Comparison of ENCODE assay signal across 8 cellular contexts in genomic region chr10:114525368-114525949, GRCh38.
DNase-seq lines count a peak whose midpoint lies in the region; ATAC-seq, FAIRE-seq and TF ChIP-seq lines count a peak whose summit lies in the region.

No MANE protein-coding gene starts in this region.

- H3K4me3 ChIP-seq in HAP-1, result peak overlapping the region; percentile 33
- H3K4me3 ChIP-seq in SJCRH30, result peak overlapping the region; percentile 46
- peak overlapping the region; percentile 55 for H3K4me3 ChIP-seq in fibroblast of pulmonary artery (replicated peaks; ENCODE audit: low read depth, low read length)

- FAIRE-seq in HTR-8/SVneo (lab: Jason Lieb, UNC), result no peak

- H3K4me1 ChIP-seq in HAP-1 (peaks cover 26% of the 10 kb centered on the region), SJCRH30 (peaks cover 28% of the 10 kb centered on the region)

- ATAC-seq in sciatic nerve, result peak; percentile 57

- H3K27me3 ChIP-seq in HAP-1 (ENCODE audit: low read depth), result no peaks in the 10 kb centered on the region
- no peaks in the 10 kb centered on the region for H3K27me3 ChIP-seq in SJCRH30

- in situ Hi-C loops in HAP-1 (cut with MboI; ENCODE audit: low sequenced_read_pairs), result no loop called here

- H3K9me3 ChIP-seq in HAP-1, result no peaks in the 10 kb centered on the region
- no peaks in the 10 kb centered on the region for H3K9me3 ChIP-seq in SJCRH30 (replicated peaks)

- DNase-seq in HAP-1 (ENCODE audit: low spot score in 2 of 2), result peak; percentile 28 to 56
- DNase-seq in SJCRH30, result peak in 1 of 2 experiments; percentile 55
- peak; percentile 43 for DNase-seq in fibroblast of pulmonary artery (ENCODE audit: low read depth)
- DNase-seq in sciatic nerve (ENCODE audit: low spot score), result no peak
- DNase-seq in AML-193 (lab: John Stamatoyannopoulos, UW), result no peak
- DNase-seq in NOMO-1 treated with dmso at 0.1 percent for 144 hours (lab: John Stamatoyannopoulos, UW; ENCODE audit: unreplicated experiment), result no peak
- no peak for DNase-seq in HTR-8/SVneo (ENCODE audit: insufficient read length, low spot score)
- no peak for DNase-seq in NCI-H2171 treated with DMSO at 0.1 percent for 48 hours (lab: John Stamatoyannopoulos, UW)

- H3K36me3 ChIP-seq in HAP-1 (replicated peaks) (no peaks in the 10 kb centered on the region), SJCRH30 (no peaks in the 10 kb centered on the region)

- intact Hi-C loops in sciatic nerve (cut with DNase I), result no loop called here

- H3K27ac ChIP-seq in SJCRH30, result peak overlapping the region; percentile 59

- TF ChIP-seq CTCF in fibroblast of pulmonary artery (IDR thresholded peaks at IDR 0.05; ENCODE audit: low read length, missing control alignments), result no peak

Comparison
In these comparisons a context has a peak if more than half of its experiments do, and no peak if none do; other contexts are left out.
1. DNase-seq: peak in HAP-1 (2 of 2) and fibroblast of pulmonary artery (single experiment); none in sciatic nerve (single experiment), AML-193 (0 of 2), NOMO-1 treated with dmso at 0.1 percent for 144 hours (single experiment), HTR-8/SVneo (single experiment) and NCI-H2171 treated with DMSO at 0.1 percent for 48 hours (single experiment).
2. Peak in every context shown above with its lines, with median percentiles within 50 percentile points of each other: H3K4me3 ChIP-seq.